ENCODE assay signal across 15 cellular contexts in the genomic region with DNA sequence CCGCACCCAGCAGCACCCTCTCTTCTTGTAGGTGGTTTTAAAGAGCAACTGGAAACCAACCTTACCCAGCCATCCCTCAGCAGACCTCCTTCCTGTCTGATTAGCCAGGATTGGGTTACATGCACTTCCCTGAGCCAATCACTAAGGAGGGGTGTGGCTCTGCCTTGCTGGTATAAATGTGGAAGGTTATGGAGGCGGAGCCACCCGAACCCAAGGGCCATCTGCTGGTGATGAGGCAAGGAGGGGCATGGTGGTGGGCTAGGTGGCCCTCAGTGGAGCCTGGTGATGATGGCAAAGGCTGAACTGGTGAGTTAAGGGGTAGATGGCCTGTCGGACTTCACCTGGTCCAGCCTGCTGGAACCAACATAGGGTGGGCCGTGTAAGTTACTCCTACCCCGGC. TPM values are rescaled to one million over a fixed set of nuclear protein-coding genes. Genes with fewer than 3 reads are reported as not detected.
A peak's percentile ranks its signal among the peaks of the same experiment; 100 is the strongest.
DNase-seq lines count a peak whose midpoint lies in the region; TF ChIP-seq lines count a peak whose summit lies in the region.
"Had no signal": no experiment of that assay in that cellular context is flagged by ENCODE, and none has a peak within 500 bp of the region (broad histone marks: within the 10 kb centered on the region; RNA-seq: fewer than 3 reads in every experiment).

No MANE protein-coding gene starts in this region.

- CTCF ChIA-PET in HEK293T (lab: Yijun Ruan, JAX) = no interaction called here

- DNase-seq in NCI-H2029 (lab: John Stamatoyannopoulos, UW) (peak; percentile 53), NCI-H2029 treated with DMSO at 0.1 percent for 48 hours (lab: John Stamatoyannopoulos, UW) (no peak), HEK293T (ENCODE audit: extremely low spot score) (peak; percentile 48), RPMI8226 (peak; percentile 56), left kidney (ENCODE audit: low read depth, low spot score) (peak; percentile 49), hypothalamus (lab: John Stamatoyannopoulos, UW) (no peak), cerebellum (ENCODE audit: low spot score) (no peak)
- DNase-seq in activated CD8-positive, alpha-beta memory T cell treated with anti-CD3 and anti-CD28 coated beads, Interleukin-2, amount 50 U/mL, for 4 hours = no peak
- DNase-seq: activated effector memory CD4-positive, alpha-beta T cell treated with Interleukin-2 at 50 U/mL for 16 hours; cortex of kidney; midbrain; NCI-H2107; transverse colon had no signal

- POLR2A ChIA-PET in HEK293T (lab: Yijun Ruan, JAX) = no interaction called here

TF ChIP-seq in HEK293T, 16 proteins besides CTCF, POLR2A, EP300 and RAD21:
- TF ChIP-seq CTBP1 (IDR thresholded peaks at IDR 0.05; ENCODE audit: borderline replicate concordance) (no peak), ZNF384 (IDR thresholded peaks at IDR 0.05) (no peak), TARDBP (IDR thresholded peaks at IDR 0.05) (no peak), SUZ12 (IDR thresholded peaks at IDR 0.05) (no peak), FOXA1 (IDR thresholded peaks at IDR 0.05) (no peak), SP1 (IDR thresholded peaks at IDR 0.05) (no peak)
- TF ChIP-seq, protein P1, sequence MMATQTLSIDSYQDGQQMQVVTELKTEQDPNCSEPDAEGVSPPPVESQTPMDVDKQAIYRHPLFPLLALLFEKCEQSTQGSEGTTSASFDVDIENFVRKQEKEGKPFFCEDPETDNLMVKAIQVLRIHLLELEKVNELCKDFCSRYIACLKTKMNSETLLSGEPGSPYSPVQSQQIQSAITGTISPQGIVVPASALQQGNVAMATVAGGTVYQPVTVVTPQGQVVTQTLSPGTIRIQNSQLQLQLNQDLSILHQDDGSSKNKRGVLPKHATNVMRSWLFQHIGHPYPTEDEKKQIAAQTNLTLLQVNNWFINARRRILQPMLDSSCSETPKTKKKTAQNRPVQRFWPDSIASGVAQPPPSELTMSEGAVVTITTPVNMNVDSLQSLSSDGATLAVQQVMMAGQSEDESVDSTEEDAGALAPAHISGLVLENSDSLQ (IDR thresholded peaks at IDR 0.05) = peak; percentile 83

RNA-seq across cellular contexts. Expression of a gene that starts 39.8 kb away (rescaled TPM):
- total RNA-seq in cerebellum = 0.27 TPM
- total RNA-seq: sciatic nerve, SJSA1 had no signal

Comparison
In these comparisons a context has a peak if more than half of its experiments do, and no peak if none do; other contexts are left out.
1. DNase-seq: peak in NCI-H2029 (single experiment), HEK293T (single experiment), RPMI8226 (single experiment) and left kidney (single experiment); none in NCI-H2029 treated with DMSO at 0.1 percent for 48 hours (single experiment), hypothalamus (0 of 51), cerebellum (single experiment) and activated CD8-positive, alpha-beta memory T cell treated with anti-CD3 and anti-CD28 coated beads, Interleukin-2, amount 50 U/mL, for 4 hours (single experiment).